ENCODE assay signal across 1 cellular context in genomic region chr2:95333888-95334338, GRCh38.
TF ChIP-seq lines count a peak whose summit lies in the region.

No MANE protein-coding gene starts in this region.

TF ChIP-seq in HEK293, 187 proteins besides CTCF, POLR2A, EP300 and RAD21 (continued from another document and continues in another):
- peak; percentile 64; the same call in 1 of the 2 replicates for TF ChIP-seq PRDM10 (tag by site-specific recombination; IDR thresholded peaks at IDR 0.05)
- peak; percentile 64 for TF ChIP-seq IKZF3 (tag by site-specific recombination; IDR thresholded peaks at IDR 0.05)
- TF ChIP-seq ZNF132 (tag by site-specific recombination; IDR thresholded peaks at IDR 0.05; ENCODE audit: borderline replicate concordance) = no peak
- TF ChIP-seq ZNF302 (tag by site-specific recombination; IDR thresholded peaks at IDR 0.05; ENCODE audit: low read depth) = no peak
- TF ChIP-seq ZNF341 (tag by site-specific recombination; IDR thresholded peaks at IDR 0.05; ENCODE audit: low read depth) = peak; percentile 78
- no peak for TF ChIP-seq ZNF785 (tag by site-specific recombination; IDR thresholded peaks at IDR 0.05)
- TF ChIP-seq ZNF626 (tag by site-specific recombination; IDR thresholded peaks at IDR 0.05) = no peak
- TF ChIP-seq FEZF1 (tag by site-specific recombination; IDR thresholded peaks at IDR 0.05) = peak; percentile 53
- no peak for TF ChIP-seq ZNF791 (tag by site-specific recombination; IDR thresholded peaks at IDR 0.05)
- TF ChIP-seq ZNF26 (tag by site-specific recombination; IDR thresholded peaks at IDR 0.05) = no peak
- TF ChIP-seq ZBTB11 (tag by site-specific recombination; conservative IDR thresholded peaks at IDR 0.05; ENCODE audit: low read depth) = peak; percentile 47
- TF ChIP-seq TCF7L2 (IDR thresholded peaks at IDR 0.05; ENCODE audit: borderline replicate concordance, low read depth, low read length) = no peak
- no peak for TF ChIP-seq KLF1 (tag by site-specific recombination; IDR thresholded peaks at IDR 0.05)
- no peak for TF ChIP-seq ZNF510 (tag by site-specific recombination; IDR thresholded peaks at IDR 0.05; ENCODE audit: insufficient replicate concordance)
- TF ChIP-seq INSM2 (tag by site-specific recombination; IDR thresholded peaks at IDR 0.05) = peak; percentile 70; the same call in 1 of the 2 replicates
- 0 out of 2 replicates have a peak, but pooled peaks have one; percentile 68 for TF ChIP-seq TSHZ1 (tag by site-specific recombination; IDR thresholded peaks at IDR 0.05; ENCODE audit: borderline replicate concordance)
- TF ChIP-seq ZNF654 (tag by site-specific recombination; IDR thresholded peaks at IDR 0.05; ENCODE audit: low read depth) = no peak
- peak; percentile 70; the same call in 1 of the 2 replicates for TF ChIP-seq ZNF692 (tag by site-specific recombination; IDR thresholded peaks at IDR 0.05)
- no peak for TF ChIP-seq ZNF211 (tag by site-specific recombination; IDR thresholded peaks at IDR 0.05; ENCODE audit: low read depth)
- no peak for TF ChIP-seq ZNF138 (tag by site-specific recombination; IDR thresholded peaks at IDR 0.05; ENCODE audit: borderline replicate concordance)
- peak; percentile 70 for TF ChIP-seq ZNF449 (tag by site-specific recombination; IDR thresholded peaks at IDR 0.05)
- TF ChIP-seq ZBTB1 (tag by site-specific recombination; IDR thresholded peaks at IDR 0.05) = no peak
- no peak for TF ChIP-seq SETDB1 (IDR thresholded peaks at IDR 0.05; ENCODE audit: insufficient read length, low read length)
- no peak for TF ChIP-seq ZNF239 (tag by site-specific recombination; IDR thresholded peaks at IDR 0.05)
- TF ChIP-seq GLI4 (tag by site-specific recombination; IDR thresholded peaks at IDR 0.05) = no peak
- no peak for TF ChIP-seq ZNF549 (tag by site-specific recombination; IDR thresholded peaks at IDR 0.05)
- 0 out of 2 replicates have a peak, but pooled peaks have one; percentile 43 for TF ChIP-seq ZNF639 (tag by site-specific recombination; IDR thresholded peaks at IDR 0.05)
- no peak for TF ChIP-seq ZNF24 (tag by site-specific recombination; IDR thresholded peaks at IDR 0.05)
- TF ChIP-seq ZNF366 (tag by site-specific recombination; conservative IDR thresholded peaks at IDR 0.05) = peak; percentile 70; the same call in 1 of the 2 replicates
- TF ChIP-seq ZNF174 (tag by site-specific recombination; IDR thresholded peaks at IDR 0.05) = no peak
- no peak for TF ChIP-seq AEBP2 (tag by site-specific recombination; IDR thresholded peaks at IDR 0.05; ENCODE audit: borderline replicate concordance)
- no peak for TF ChIP-seq ZNF596 (tag by site-specific recombination; IDR thresholded peaks at IDR 0.05)
- no peak for TF ChIP-seq ZNF555 (tag by site-specific recombination; conservative IDR thresholded peaks at IDR 0.05)
- no peak for TF ChIP-seq ZNF529 (tag by site-specific recombination; IDR thresholded peaks at IDR 0.05; ENCODE audit: insufficient replicate concordance)
- TF ChIP-seq PATZ1 (tag by site-specific recombination; IDR thresholded peaks at IDR 0.05) = peak; percentile 71
